Comparison of ENCODE assay signal across 18 cellular contexts in genomic region chr3:105809204-105809893, GRCh38. TPM values are rescaled to one million over a fixed set of nuclear protein-coding genes. Genes with fewer than 3 reads are reported as not detected.
DNase-seq lines count a peak whose midpoint lies in the region; ATAC-seq, FAIRE-seq and TF ChIP-seq lines count a peak whose summit lies in the region.
"Had no signal": no experiment of that assay in that cellular context is flagged by ENCODE, and none has a peak within 500 bp of the region (broad histone marks: within the 10 kb centered on the region; RNA-seq: fewer than 3 reads in every experiment).

No MANE protein-coding gene starts in this region.

- TF ChIP-seq RAD21 in GM12878 (IDR thresholded peaks at IDR 0.05; ENCODE audit: insufficient read depth, low read depth, low read length) = no peak

- H3K4me1 Mint-ChIP-seq in CD4-positive, alpha-beta memory T cell = peaks cover 45 to 76% (median 54%) of the 10 kb centered on the region in 4 donors
- H3K4me1 Mint-ChIP-seq in naive thymus-derived CD4-positive, alpha-beta T cell = peaks cover 38 to 85% (median 68%) of the 10 kb centered on the region in 7 donors

- peak overlapping the region in 5 of 7 donors; percentile 4 to 79 (median 49) for H3K27ac Mint-ChIP-seq in CD4-positive, alpha-beta memory T cell
- peak overlapping the region in 6 of 9 donors; percentile 4 to 52 (median 16) for H3K27ac Mint-ChIP-seq in naive thymus-derived CD4-positive, alpha-beta T cell

- RAD21 ChIA-PET in GM12878 (lab: Charles Lee; ENCODE audit: unreplicated experiment) = interaction anchor here (0.7 to 3.2 kb wide), 10 partner anchors 11 to 800 kb away, joined by 3 to 12 read pairs (median 5); no protein-coding TSS in a partner anchor

- TF ChIP-seq EP300 in GM12878 (IDR thresholded peaks at IDR 0.05; ENCODE audit: borderline replicate concordance in 1 of 2, control insufficient read depth in 1 of 2, low read depth in 2 of 2, low read length in 2 of 2) = no peak

- H3K79me2 ChIP-seq in GM12878 (ENCODE audit: control insufficient read depth, insufficient read depth, low read length) = peaks cover 14% of the 10 kb centered on the region

- ATAC-seq in GM12878 (peak; percentile 14; the same call in 1 of the 3 replicates), aorta (ENCODE audit: low FRiP score) (no peak)
- ATAC-seq in naive thymus-derived CD4-positive, alpha-beta T cell = no peak

- no peaks in the 10 kb centered on the region for H3K9me3 ChIP-seq in CD4-positive, alpha-beta memory T cell (ENCODE audit: control insufficient read depth in 1 of 2, low read length in 2 of 2)
- peaks cover 2% of the 10 kb centered on the region; the same call in 1 of the 3 replicates for H3K9me3 ChIP-seq in GM12878 (replicated peaks; ENCODE audit: control insufficient read depth, insufficient read depth, low read length)
- no peaks in the 10 kb centered on the region for H3K9me3 ChIP-seq in naive thymus-derived CD4-positive, alpha-beta T cell (ENCODE audit: control insufficient read depth in 2 of 3, low read length in 3 of 3)
- H3K9me3 ChIP-seq in aorta (ENCODE audit: control insufficient read depth, low read length) = no peaks in the 10 kb centered on the region
- H3K9me3 ChIP-seq: BE2C, SJSA1 had no signal

- DNase-seq in CD4-positive, alpha-beta memory T cell = no peak
- DNase-seq in HuH-7 (ENCODE audit: low spot score) (peak; percentile 44), GM12878 (ENCODE audit: low read depth, low spot score) (no peak), aorta (no peak), head of caudate nucleus (no peak), HPDE6-E6E7 (ENCODE audit: extremely low spot score) (no peak)
- no peak for DNase-seq in naive thymus-derived CD4-positive, alpha-beta T cell
- no peak for DNase-seq in stimulated activated CD4-positive, alpha-beta T cell treated with anti-CD3 and anti-CD28 coated beads, Interleukin-1b, Interleukin-23, amount 100 ng/mL, for 48 hours
- DNase-seq: activated gamma-delta T cell, BE2C, glutamatergic neuron, mesendoderm, MV-4-11, NCI-H2029 treated with DMSO at 0.1 percent for 48 hours, NCI-H510A, nucleus accumbens had no signal

- H3K27me3 ChIP-seq in CD4-positive, alpha-beta memory T cell (ENCODE audit: insufficient read depth, low read length) = no peaks in the 10 kb centered on the region
- H3K27me3 ChIP-seq in GM12878 (replicated peaks in 1 of 2; ENCODE audit: control insufficient read depth in 2 of 2, insufficient read depth in 2 of 2, low read length in 1 of 2) = no peaks in the 10 kb centered on the region
- H3K27me3 ChIP-seq in naive thymus-derived CD4-positive, alpha-beta T cell (ENCODE audit: control insufficient read depth in 2 of 2, insufficient read depth in 2 of 2, low read length in 2 of 2) = no peaks in the 10 kb centered on the region
- no peaks in the 10 kb centered on the region for H3K27me3 ChIP-seq in aorta (ENCODE audit: control insufficient read depth in 1 of 2, insufficient read depth in 2 of 2, low read length in 1 of 2)
- H3K27me3 ChIP-seq: BE2C, SJSA1 had no signal

- H2AFZ ChIP-seq in GM12878 (ENCODE audit: control insufficient read depth, low read depth, low read length) = no peak overlapping the region

- no peaks in the 10 kb centered on the region for H3K27me3 Mint-ChIP-seq in CD4-positive, alpha-beta memory T cell
- no peaks in the 10 kb centered on the region for H3K27me3 Mint-ChIP-seq in naive thymus-derived CD4-positive, alpha-beta T cell
- H3K27me3 Mint-ChIP-seq: brain had no signal

- TF ChIP-seq CTCF in GM12878 (IDR thresholded peaks at IDR 0.05 in 2 of 3, conservative IDR thresholded peaks at IDR 0.05 in 1 of 3; ENCODE audit: control insufficient read depth in 2 of 3, extremely low read depth in 1 of 3, insufficient read depth in 1 of 3, low read depth in 3 of 3, low read length in 3 of 3) = no peak

- peaks cover 49% of the 10 kb centered on the region for H3K4me1 ChIP-seq in CD4-positive, alpha-beta memory T cell (ENCODE audit: insufficient read depth, low read length)
- H3K4me1 ChIP-seq in GM12878 (ENCODE audit: control insufficient read depth, insufficient read depth, low read length) (peaks cover 11% of the 10 kb centered on the region), aorta (ENCODE audit: control insufficient read depth in 1 of 2, insufficient read depth in 2 of 2, low read length in 2 of 2) (no peaks in the 10 kb centered on the region)
- H3K4me1 ChIP-seq in naive thymus-derived CD4-positive, alpha-beta T cell (ENCODE audit: control insufficient read depth in 2 of 2, insufficient read depth in 2 of 2, low read length in 2 of 2) = peaks cover 7 to 14% of the 10 kb centered on the region in 2 donors

- H3K36me3 ChIP-seq in CD4-positive, alpha-beta memory T cell (ENCODE audit: insufficient read depth, low read length) = no peaks in the 10 kb centered on the region
- H3K36me3 ChIP-seq in GM12878 (ENCODE audit: control insufficient read depth in 2 of 2, insufficient read depth in 2 of 2, low read length in 1 of 2) (no peaks in the 10 kb centered on the region; a peak in 1 of 4 replicates), aorta (ENCODE audit: control insufficient read depth in 1 of 2, insufficient read depth in 2 of 2, low read length in 1 of 2) (no peaks in the 10 kb centered on the region)
- H3K36me3 ChIP-seq in naive thymus-derived CD4-positive, alpha-beta T cell (ENCODE audit: control insufficient read depth in 2 of 3, insufficient read depth in 3 of 3, low read length in 3 of 3) = no peaks in the 10 kb centered on the region
- H3K36me3 ChIP-seq: BE2C, SJSA1 had no signal

- no peak overlapping the region for H3K4me2 ChIP-seq in GM12878 (ENCODE audit: control insufficient read depth, insufficient read depth)

- no peak for FAIRE-seq in GM12878 (lab: Jason Lieb, UNC)

- H3K4me3 ChIP-seq in CD4-positive, alpha-beta memory T cell (ENCODE audit: low read length in 2 of 2) = no peak overlapping the region
- H3K4me3 ChIP-seq in GM12878 (no peak overlapping the region), aorta (ENCODE audit: low read length in 2 of 2) (no peak overlapping the region)
- H3K4me3 ChIP-seq in naive thymus-derived CD4-positive, alpha-beta T cell (ENCODE audit: low read length) = no peak overlapping the region
- H3K4me3 ChIP-seq: SJSA1 had no signal

- H3K27ac ChIP-seq in CD4-positive, alpha-beta memory T cell (ENCODE audit: low read depth, low read length) = no peak overlapping the region
- no peak overlapping the region for H3K27ac ChIP-seq in GM12878 (ENCODE audit: control insufficient read depth, insufficient read depth)
- H3K27ac ChIP-seq in naive thymus-derived CD4-positive, alpha-beta T cell (ENCODE audit: low read depth, low read length) = no peak overlapping the region
- H3K27ac ChIP-seq in aorta (ENCODE audit: low read depth in 1 of 2, low read length in 2 of 2) = no peak overlapping the region
- H3K27ac ChIP-seq: SJSA1 had no signal

- POLR2A ChIA-PET in CD4-positive, alpha-beta memory T cell (lab: Charles Lee; ENCODE audit: partially characterized antibody) = interaction anchor here (0.9 to 1.5 kb wide), 3 partner anchors 11 to 59 kb away, joined by 3 to 4 read pairs (median 3); partner anchors contain the start of gene CBLB
- POLR2A ChIA-PET in GM12878 (lab: Charles Lee) = interaction anchor here (0.9 to 1.3 kb wide), 4 partner anchors 8 to 44 kb away, joined by 3 to 6 read pairs (median 5); no protein-coding TSS in a partner anchor
- POLR2A ChIA-PET in naive thymus-derived CD4-positive, alpha-beta T cell (lab: Charles Lee) = no interaction called here

- in situ Hi-C loops in GM12878 (cut with MboI) = no loop called here

- peak overlapping the region in 3 of 8 donors; percentile 9 to 46 (median 30) for H3K4me3 Mint-ChIP-seq in CD4-positive, alpha-beta memory T cell
- H3K4me3 Mint-ChIP-seq in naive thymus-derived CD4-positive, alpha-beta T cell = peak overlapping the region in 4 of 10 donors; percentile 5 to 21 (median 14)
- H3K4me3 Mint-ChIP-seq: brain had no signal

- BruUV-seq in GM12878 (replicated peaks; lab: Mats Ljungman, UMichigan) = no TSS peak

- WGBS in GM12878 (ENCODE audit: insufficient coverage, insufficient replicate concordance, low lambda C conversion rate, missing lambda C conversion rate) = 100% methylated on average over 2 of the region's 2 CpGs
- WGBS in aorta, 2 donors = 19 to 33% methylated on average over 2 of the region's 2 CpGs

- H4K20me1 ChIP-seq in GM12878 (ENCODE audit: control insufficient read depth, insufficient read depth) = no peaks in the 10 kb centered on the region

- H3K9ac ChIP-seq in GM12878 (ENCODE audit: control insufficient read depth, insufficient read depth, low read length) = no peak overlapping the region

- H3K9me3 Mint-ChIP-seq in CD4-positive, alpha-beta memory T cell = no peaks in the 10 kb centered on the region
- peaks cover 0 to 5% (median 0%) of the 10 kb centered on the region in 11 donors for H3K9me3 Mint-ChIP-seq in naive thymus-derived CD4-positive, alpha-beta T cell
- H3K9me3 Mint-ChIP-seq: brain had no signal

- no peak for TF ChIP-seq POLR2A in GM12878 (IDR thresholded peaks at IDR 0.05; ENCODE audit: low read depth, low read length)

- H3K36me3 Mint-ChIP-seq in CD4-positive, alpha-beta memory T cell = peaks cover 9 to 20% of the 10 kb centered on the region in 2 donors
- peaks cover 4 to 34% (median 15%) of the 10 kb centered on the region in 5 donors for H3K36me3 Mint-ChIP-seq in naive thymus-derived CD4-positive, alpha-beta T cell

- CTCF ChIA-PET in CD4-positive, alpha-beta memory T cell (lab: Charles Lee; ENCODE audit: partially characterized antibody) = interaction anchor here (1.3 to 1.6 kb wide), 3 partner anchors 9 to 44 kb away, joined by 3 read pairs; no protein-coding TSS in a partner anchor
- CTCF ChIA-PET in GM12878 (lab: Yijun Ruan, JAX) = interaction anchor here (0.9 to 1.4 kb wide), 4 partner anchors 8 to 27 kb away, joined by 3 to 6 read pairs (median 4); no protein-coding TSS in a partner anchor
- CTCF ChIA-PET in naive thymus-derived CD4-positive, alpha-beta T cell (lab: Charles Lee) = no interaction called here

- intact Hi-C loops in CD4-positive, alpha-beta memory T cell (cut with micrococcal nuclease) = loop anchor here (5.0 kb wide), 1 partner anchor 37 kb away; no protein-coding TSS in a partner anchor
- intact Hi-C loops in GM12878 (cut with micrococcal nuclease; ENCODE audit: unreplicated experiment) = no loop called here
- intact Hi-C loops in naive thymus-derived CD4-positive, alpha-beta T cell (cut with micrococcal nuclease) = loop anchor here (1.0 to 10.0 kb wide), 4 partner anchors 8 to 445 kb away; partner anchors contain the start of gene ALCAM (in 1 of the 2)
- intact Hi-C loops in aorta (cut with DNase I) = no loop called here
- intact Hi-C loops in head of caudate nucleus (cut with DNase I) = no loop called here

- SMC1A ChIA-PET in GM12878 (lab: Charles Lee; ENCODE audit: uncharacterized antibody, unreplicated experiment) = interaction anchor here (0.6 to 15.5 kb wide), 15 partner anchors 10 to 669 kb away, joined by 3 to 154 read pairs (median 3); no protein-coding TSS in a partner anchor

RNA-seq across cellular contexts. Expression of gene CBLB, which starts 59.5 kb away (rescaled TPM):
- total RNA-seq in CD4-positive, alpha-beta memory T cell = 100 to 1,000 TPM in 1 of 2 experiments, 10 to 100 TPM in 1; 93.5 to 106 TPM
- 10 to 100 TPM; 17.0 to 39.7 TPM for polyA plus RNA-seq in CD4-positive, alpha-beta memory T cell
- total RNA-seq in GM12878 (2013; cell fraction: nucleolus; rRNA removed) = 1,014 and 1,112 TPM in 2 replicates
- total RNA-seq in GM12878 (2014; rRNA removed) = 27.3 and 28.9 TPM in 2 replicates
- 40.5 and 45.0 TPM in 2 replicates for total RNA-seq in GM12878 (2014; rRNA removed; fragmentation: Illumina TruSeq; extraction: Trizol)
- total RNA-seq in GM12878 (2021) = 56.4 and 57.6 TPM in 2 replicates
- 23.4 TPM for polyA plus RNA-seq in GM12878 (2011; ENCODE audit: low read depth)
- polyA plus RNA-seq in GM12878 (2011; rRNA removed) = 107 and 119 TPM in 2 replicates
- 49.4 and 66.2 TPM in 2 replicates for polyA plus RNA-seq in GM12878 (2011; cell fraction: cytosol; rRNA removed)
- 101 and 108 TPM in 2 replicates for polyA plus RNA-seq in GM12878 (2011; cell fraction: nucleus; rRNA removed)
- polyA plus RNA-seq in GM12878 (2012) = 36.8 and 37.8 TPM in 2 replicates
- 46.3 and 51.7 TPM in 2 replicates for polyA plus RNA-seq in GM12878 (2014; fragmentation: Illumina TruSeq; extraction: Trizol)
- polyA plus RNA-seq in GM12878 (2014; fragmentation: Nextera tagmentation; extraction: Ambion mirVana) = 10 to 100 TPM; 17.2 to 17.6 TPM
- polyA plus RNA-seq in GM12878 (2014; rRNA removed) = 30.4 and 30.8 TPM in 2 replicates
- polyA plus RNA-seq in GM12878 (2016; fragmentation: Nextera tagmentation; extraction: Ambion mirVana) = 10 to 100 TPM; 43.4 to 47.4 TPM
- polyA minus RNA-seq in GM12878 (2011; rRNA and poly(A)+ RNA removed) = 146 and 149 TPM in 2 replicates
- polyA minus RNA-seq in GM12878 (2011; cell fraction: cytosol; rRNA and poly(A)+ RNA removed) = 29.0 and 34.4 TPM in 2 replicates
- polyA minus RNA-seq in GM12878 (2011; cell fraction: nucleus; rRNA and poly(A)+ RNA removed) = 262 and 381 TPM in 2 replicates
- total RNA-seq in naive thymus-derived CD4-positive, alpha-beta T cell = 100 to 1,000 TPM in 3 of 5 experiments, 10 to 100 TPM in 2; 82.8 to 135 (median 109) TPM
- polyA plus RNA-seq in naive thymus-derived CD4-positive, alpha-beta T cell = 10 to 100 TPM; 22.4 to 30.4 TPM
- 100 to 1,000 TPM in 1 of 2 donors, 10 to 100 TPM in 1; 93.3 to 126 TPM for total RNA-seq in aorta
- polyA plus RNA-seq in aorta = 10 to 100 TPM in 1 of 2 donors, 1 to 10 TPM in 1; 3.3 to 15.0 TPM

Comparison
In these comparisons a context has a peak if more than half of its experiments do, and no peak if none do; other contexts are left out.
1. intact Hi-C loops: an anchor here in CD4-positive, alpha-beta memory T cell (5.0 kb wide) and naive thymus-derived CD4-positive, alpha-beta T cell (1.0 to 10.0 kb wide); none called in GM12878, aorta and head of caudate nucleus.